ENCODE assay signal across 8 cellular contexts in the genomic region with DNA sequence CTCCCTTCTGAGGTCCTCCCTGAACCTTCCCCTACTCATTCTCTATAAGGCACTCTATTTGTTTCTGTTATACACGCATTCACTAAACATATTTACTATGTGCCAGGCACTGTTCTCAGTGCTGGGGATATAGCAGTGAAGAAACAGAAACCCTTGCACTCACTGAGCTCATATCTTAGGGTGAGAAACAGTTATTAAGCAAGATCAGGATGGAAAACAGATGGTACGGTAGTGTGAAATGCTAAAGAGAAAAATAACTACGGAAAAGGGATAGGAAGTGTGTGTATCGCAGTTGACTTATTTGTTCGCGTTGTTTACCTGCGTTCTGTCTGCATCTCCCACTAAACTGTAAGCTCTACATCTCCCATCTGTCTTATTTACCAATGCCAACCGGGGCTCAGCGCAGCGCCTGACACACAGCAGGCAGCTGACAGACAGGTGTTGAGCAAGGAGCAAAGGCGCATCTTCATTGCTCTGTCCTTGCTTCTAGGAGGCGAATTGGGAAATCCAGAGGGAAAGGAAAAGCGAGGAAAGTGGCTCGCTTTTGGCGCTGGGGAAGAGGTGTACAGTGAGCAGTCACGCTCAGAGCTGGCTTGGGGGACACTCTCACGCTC. TPM values are rescaled to one million over a fixed set of nuclear protein-coding genes. Genes with fewer than 3 reads are reported as not detected.
A peak's percentile ranks its signal among the peaks of the same experiment; 100 is the strongest.
DNase-seq lines count a peak whose midpoint lies in the region; ATAC-seq and TF ChIP-seq lines count a peak whose summit lies in the region.

No MANE protein-coding gene starts in this region.

- H3K4me1 ChIP-seq in BE2C: no peaks in the 10 kb centered on the region
- peaks cover 18% of the 10 kb centered on the region for H3K4me1 ChIP-seq in PC-9 (replicated peaks; ENCODE audit: insufficient read depth)
- H3K4me1 ChIP-seq in neural progenitor cell: peaks cover 9% of the 10 kb centered on the region

- intact Hi-C loops in PC-9 (cut with micrococcal nuclease; ENCODE audit: unreplicated experiment): loop anchor here (1.0 kb wide), 1 partner anchor 78 kb away; no protein-coding TSS in a partner anchor

- H4K20me1 ChIP-seq in PC-9 (ENCODE audit: insufficient read depth) (no peaks in the 10 kb centered on the region), neural progenitor cell (ENCODE audit: low read depth) (peaks cover 18% of the 10 kb centered on the region)

- no peaks in the 10 kb centered on the region for H3K9me2 ChIP-seq in PC-9 (ENCODE audit: insufficient read depth)

- TSS peak; percentile 41 for BruUV-seq in PC-9 (replicated peaks; lab: Mats Ljungman, UMichigan)

- TF ChIP-seq CTCF in BE2C (IDR thresholded peaks at IDR 0.05; ENCODE audit: low read depth, low read length) (no peak), PC-9 (conservative IDR thresholded peaks at IDR 0.05) (no peak), epithelial cell of proximal tubule (conservative IDR thresholded peaks at IDR 0.05; ENCODE audit: low read depth, low read length) (no peak), neural progenitor cell (IDR thresholded peaks at IDR 0.05) (no peak)

- H3K79me2 ChIP-seq in PC-9 (ENCODE audit: low read depth): peaks cover 32% of the 10 kb centered on the region
- peaks cover 33% of the 10 kb centered on the region for H3K79me2 ChIP-seq in neural progenitor cell (ENCODE audit: low read depth)

- DNase-seq in BE2C (no peak), PC-9 (no peak), epithelial cell of proximal tubule (ENCODE audit: low read depth) (no peak), neural progenitor cell (ENCODE audit: low spot score) (no peak), GM19238 (ENCODE audit: insufficient read length, low spot score) (no peak), NCI-H1048 (lab: John Stamatoyannopoulos, UW) (no peak)

- peak overlapping the region; percentile 96 for H3K4me3 Mint-ChIP-seq in neural progenitor cell

- H3K27me3 ChIP-seq in BE2C: no peaks in the 10 kb centered on the region
- H3K27me3 ChIP-seq in PC-9 (ENCODE audit: insufficient read depth, low read depth): no peaks in the 10 kb centered on the region
- no peaks in the 10 kb centered on the region for H3K27me3 ChIP-seq in neural progenitor cell

- H3K4me3 ChIP-seq in BE2C (ENCODE audit: low read depth, low read length) (peak overlapping the region; percentile 82), PC-9 (peak overlapping the region; percentile 98), epithelial cell of proximal tubule (ENCODE audit: low read depth, low read length) (peak overlapping the region; percentile 87), neural progenitor cell (peak overlapping the region; percentile 83)

- peak overlapping the region; percentile 9 for H3K9ac ChIP-seq in neural progenitor cell

- H2AFZ ChIP-seq in PC-9: peak overlapping the region; percentile 94
- H2AFZ ChIP-seq in neural progenitor cell (replicated peaks): peak overlapping the region; percentile 85

- H3K9me3 Mint-ChIP-seq in neural progenitor cell: no peaks in the 10 kb centered on the region

- ATAC-seq in GM21526 (IDR thresholded peaks at IDR 0.05; ENCODE audit: low FRiP score, unreplicated experiment) (peak; percentile 6), HG02938 (IDR thresholded peaks at IDR 0.05; ENCODE audit: unreplicated experiment) (no peak)

- H3K27ac ChIP-seq in PC-9 (no peak overlapping the region), neural progenitor cell (no peak overlapping the region)

- no peaks in the 10 kb centered on the region for H3K9me3 ChIP-seq in BE2C
- no peaks in the 10 kb centered on the region for H3K9me3 ChIP-seq in PC-9 (ENCODE audit: insufficient read depth, low read depth)
- no peaks in the 10 kb centered on the region for H3K9me3 ChIP-seq in neural progenitor cell (ENCODE audit: low read depth)

- POLR2A ChIA-PET in PC-9 (lab: Charles Lee; ENCODE audit: unreplicated experiment): interaction anchor here (0.5 to 0.6 kb wide), 3 partner anchors 27 to 1047 kb away, joined by 3 to 11 read pairs (median 6); no protein-coding TSS in a partner anchor

- H3K27me3 Mint-ChIP-seq in neural progenitor cell (ENCODE audit: insufficient read depth, low read depth): peaks cover 3% of the 10 kb centered on the region

- CTCF ChIA-PET in PC-9 (lab: Charles Lee): interaction anchor here (0.8 kb wide), 1 partner anchor 81 kb away, joined by 3 read pairs; no protein-coding TSS in a partner anchor

- no peaks in the 10 kb centered on the region for H3K36me3 ChIP-seq in BE2C
- H3K36me3 ChIP-seq in PC-9 (ENCODE audit: low read depth): no peaks in the 10 kb centered on the region
- no peaks in the 10 kb centered on the region for H3K36me3 ChIP-seq in neural progenitor cell

- H3K4me1 Mint-ChIP-seq in neural progenitor cell: peaks cover 26% of the 10 kb centered on the region

- H3K4me2 ChIP-seq in PC-9: peak overlapping the region; percentile 95
- peak overlapping the region; percentile 94 for H3K4me2 ChIP-seq in neural progenitor cell

- peaks cover 9% of the 10 kb centered on the region; the same call in 1 of the 2 replicates for H3F3A ChIP-seq in PC-9 (ENCODE audit: insufficient read depth, low read depth)
- no peaks in the 10 kb centered on the region for H3F3A ChIP-seq in neural progenitor cell (ENCODE audit: low read depth)

- peak overlapping the region; percentile 51 for H3K27ac Mint-ChIP-seq in neural progenitor cell

- H3K36me3 Mint-ChIP-seq in neural progenitor cell: peaks cover 4% of the 10 kb centered on the region

RNA-seq across cellular contexts. Expression of a gene that starts 0.6 kb away (rescaled TPM):
- polyA plus RNA-seq in BE2C (2012; ENCODE audit: insufficient read depth, insufficient read length, low read depth): 4.6 TPM
- total RNA-seq in PC-9 (2021) (6.5 and 6.7 TPM in 2 replicates), epithelial cell of proximal tubule (2.8 and 6.0 TPM in 2 replicates), neural progenitor cell (ENCODE audit: low replicate concordance) (6.4 and 9.0 TPM in 2 replicates)

RNA-seq across cellular contexts. Expression of a gene that starts 0.7 kb away (rescaled TPM):
- polyA plus RNA-seq in BE2C (2012; ENCODE audit: insufficient read depth, insufficient read length, low read depth): 97.8 TPM
- total RNA-seq in PC-9 (2021) (180 and 198 TPM in 2 replicates), epithelial cell of proximal tubule (115 and 191 TPM in 2 replicates), neural progenitor cell (ENCODE audit: low replicate concordance) (60.4 and 93.4 TPM in 2 replicates)

RNA-seq across cellular contexts. Expression of a gene that starts 46.5 kb away (rescaled TPM):
- polyA plus RNA-seq in BE2C (2012; ENCODE audit: insufficient read depth, insufficient read length, low read depth): not detected
- not detected in 2 replicates for total RNA-seq in PC-9 (2021)
- total RNA-seq in epithelial cell of proximal tubule: not detected in 2 replicates
- total RNA-seq in neural progenitor cell (ENCODE audit: low replicate concordance): 0.15 TPM in 1 of 2 replicates, not detected in the other
